In genomic region chr19:56217039-56217949, GRCh38 we compare ENCODE assay signal across 1 cellular context.
TF ChIP-seq lines count a peak whose summit lies in the region.

No MANE protein-coding gene starts in this region.

TF ChIP-seq in WTC11, 78 proteins besides CTCF, POLR2A, EP300 and RAD21 (continued from another document):
- TF ChIP-seq EMX1 (CRISPR knock-in tag; IDR thresholded peaks at IDR 0.05) (no peak), TEAD4 (CRISPR knock-in tag; IDR thresholded peaks at IDR 0.05) (no peak), ATF2 (CRISPR knock-in tag; IDR thresholded peaks at IDR 0.05; ENCODE audit: borderline replicate concordance, low read depth) (no peak), FOXJ3 (CRISPR knock-in tag; IDR thresholded peaks at IDR 0.05; ENCODE audit: borderline replicate concordance) (no peak), MYBL2 (CRISPR knock-in tag; IDR thresholded peaks at IDR 0.05) (no peak), ZSCAN18 (CRISPR knock-in tag; IDR thresholded peaks at IDR 0.05) (no peak), ZNF281 (CRISPR knock-in tag; IDR thresholded peaks at IDR 0.05) (no peak), FOXP1 (CRISPR knock-in tag; IDR thresholded peaks at IDR 0.05; ENCODE audit: borderline replicate concordance) (peak; percentile 16; the same call in 1 of the 2 replicates), ZNF263 (CRISPR knock-in tag; IDR thresholded peaks at IDR 0.05; ENCODE audit: low read depth) (no peak), USF2 (CRISPR knock-in tag; IDR thresholded peaks at IDR 0.05) (no peak), TEAD1 (CRISPR knock-in tag; IDR thresholded peaks at IDR 0.05) (no peak), NFE2L1 (CRISPR knock-in tag; IDR thresholded peaks at IDR 0.05) (peak; percentile 40; the same call in 1 of the 2 replicates), TCF7 (CRISPR knock-in tag; IDR thresholded peaks at IDR 0.05; ENCODE audit: low read depth) (no peak), ZNF423 (CRISPR knock-in tag; IDR thresholded peaks at IDR 0.05) (no peak), ETV6 (CRISPR knock-in tag; IDR thresholded peaks at IDR 0.05) (no peak), ZNF317 (CRISPR knock-in tag; IDR thresholded peaks at IDR 0.05; ENCODE audit: borderline replicate concordance, low read depth) (0 out of 2 replicates have a peak, but pooled peaks have one; percentile 21), ZNF396 (CRISPR knock-in tag; IDR thresholded peaks at IDR 0.05; ENCODE audit: borderline replicate concordance) (no peak), ZNF671 (CRISPR knock-in tag; IDR thresholded peaks at IDR 0.05) (no peak)
- TF ChIP-seq, protein P1, sequence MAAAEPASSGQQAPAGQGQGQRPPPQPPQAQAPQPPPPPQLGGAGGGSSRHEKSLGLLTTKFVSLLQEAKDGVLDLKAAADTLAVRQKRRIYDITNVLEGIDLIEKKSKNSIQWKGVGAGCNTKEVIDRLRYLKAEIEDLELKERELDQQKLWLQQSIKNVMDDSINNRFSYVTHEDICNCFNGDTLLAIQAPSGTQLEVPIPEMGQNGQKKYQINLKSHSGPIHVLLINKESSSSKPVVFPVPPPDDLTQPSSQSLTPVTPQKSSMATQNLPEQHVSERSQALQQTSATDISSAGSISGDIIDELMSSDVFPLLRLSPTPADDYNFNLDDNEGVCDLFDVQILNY (CRISPR knock-in tag; IDR thresholded peaks at IDR 0.05): no peak
- TF ChIP-seq, protein P2, sequence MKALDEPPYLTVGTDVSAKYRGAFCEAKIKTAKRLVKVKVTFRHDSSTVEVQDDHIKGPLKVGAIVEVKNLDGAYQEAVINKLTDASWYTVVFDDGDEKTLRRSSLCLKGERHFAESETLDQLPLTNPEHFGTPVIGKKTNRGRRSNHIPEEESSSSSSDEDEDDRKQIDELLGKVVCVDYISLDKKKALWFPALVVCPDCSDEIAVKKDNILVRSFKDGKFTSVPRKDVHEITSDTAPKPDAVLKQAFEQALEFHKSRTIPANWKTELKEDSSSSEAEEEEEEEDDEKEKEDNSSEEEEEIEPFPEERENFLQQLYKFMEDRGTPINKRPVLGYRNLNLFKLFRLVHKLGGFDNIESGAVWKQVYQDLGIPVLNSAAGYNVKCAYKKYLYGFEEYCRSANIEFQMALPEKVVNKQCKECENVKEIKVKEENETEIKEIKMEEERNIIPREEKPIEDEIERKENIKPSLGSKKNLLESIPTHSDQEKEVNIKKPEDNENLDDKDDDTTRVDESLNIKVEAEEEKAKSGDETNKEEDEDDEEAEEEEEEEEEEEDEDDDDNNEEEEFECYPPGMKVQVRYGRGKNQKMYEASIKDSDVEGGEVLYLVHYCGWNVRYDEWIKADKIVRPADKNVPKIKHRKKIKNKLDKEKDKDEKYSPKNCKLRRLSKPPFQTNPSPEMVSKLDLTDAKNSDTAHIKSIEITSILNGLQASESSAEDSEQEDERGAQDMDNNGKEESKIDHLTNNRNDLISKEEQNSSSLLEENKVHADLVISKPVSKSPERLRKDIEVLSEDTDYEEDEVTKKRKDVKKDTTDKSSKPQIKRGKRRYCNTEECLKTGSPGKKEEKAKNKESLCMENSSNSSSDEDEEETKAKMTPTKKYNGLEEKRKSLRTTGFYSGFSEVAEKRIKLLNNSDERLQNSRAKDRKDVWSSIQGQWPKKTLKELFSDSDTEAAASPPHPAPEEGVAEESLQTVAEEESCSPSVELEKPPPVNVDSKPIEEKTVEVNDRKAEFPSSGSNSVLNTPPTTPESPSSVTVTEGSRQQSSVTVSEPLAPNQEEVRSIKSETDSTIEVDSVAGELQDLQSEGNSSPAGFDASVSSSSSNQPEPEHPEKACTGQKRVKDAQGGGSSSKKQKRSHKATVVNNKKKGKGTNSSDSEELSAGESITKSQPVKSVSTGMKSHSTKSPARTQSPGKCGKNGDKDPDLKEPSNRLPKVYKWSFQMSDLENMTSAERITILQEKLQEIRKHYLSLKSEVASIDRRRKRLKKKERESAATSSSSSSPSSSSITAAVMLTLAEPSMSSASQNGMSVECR (CRISPR knock-in tag; IDR thresholded peaks at IDR 0.05; ENCODE audit: borderline replicate concordance): no peak
- TF ChIP-seq, protein P3, sequence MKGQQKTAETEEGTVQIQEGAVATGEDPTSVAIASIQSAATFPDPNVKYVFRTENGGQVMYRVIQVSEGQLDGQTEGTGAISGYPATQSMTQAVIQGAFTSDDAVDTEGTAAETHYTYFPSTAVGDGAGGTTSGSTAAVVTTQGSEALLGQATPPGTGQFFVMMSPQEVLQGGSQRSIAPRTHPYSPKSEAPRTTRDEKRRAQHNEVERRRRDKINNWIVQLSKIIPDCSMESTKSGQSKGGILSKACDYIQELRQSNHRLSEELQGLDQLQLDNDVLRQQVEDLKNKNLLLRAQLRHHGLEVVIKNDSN (CRISPR knock-in tag; IDR thresholded peaks at IDR 0.05): 0 out of 2 replicates have a peak, but pooled peaks have one; percentile 26
